ENCODE assay signal across 21 cellular contexts in the genomic region with DNA sequence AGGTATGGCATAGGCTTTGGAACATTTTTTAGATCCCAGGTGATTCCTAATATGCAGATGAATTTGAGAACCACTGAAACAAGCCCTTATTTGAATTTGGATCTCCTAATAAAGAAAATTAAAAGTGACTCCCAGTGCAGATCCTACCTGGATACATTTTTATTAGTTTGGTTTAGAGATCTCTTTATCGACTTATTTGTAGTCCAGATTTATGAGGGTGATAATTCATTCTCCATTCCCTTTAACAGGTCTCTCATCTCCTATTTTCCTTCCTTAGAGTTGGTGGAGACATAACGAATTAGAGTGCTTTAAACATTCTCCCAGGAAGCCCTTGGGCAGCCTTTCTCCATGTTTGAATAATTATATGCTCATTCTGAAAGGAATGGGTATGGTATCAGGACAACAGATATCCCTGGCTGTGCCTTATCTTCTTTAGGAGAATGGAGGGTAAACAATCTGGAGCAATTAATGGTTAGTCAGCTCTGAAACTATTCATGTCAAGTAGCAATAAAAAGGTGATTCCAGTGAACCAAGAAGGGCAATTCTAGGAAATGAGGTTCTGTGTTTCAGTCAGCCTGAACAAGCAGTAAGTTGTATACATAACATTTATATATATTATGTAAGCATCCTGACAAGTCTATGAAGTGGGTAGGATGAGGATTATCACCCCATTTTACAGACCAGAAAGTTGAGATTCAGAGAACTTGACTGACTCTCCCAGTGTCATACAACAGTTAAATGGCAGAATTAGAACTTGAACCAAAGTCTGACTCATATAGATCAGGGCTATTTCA. TPM values are rescaled to one million over a fixed set of nuclear protein-coding genes. Genes with fewer than 3 reads are reported as not detected.
A peak's percentile ranks its signal among the peaks of the same experiment; 100 is the strongest.
DNase-seq lines count a peak whose midpoint lies in the region; ATAC-seq and TF ChIP-seq lines count a peak whose summit lies in the region.
"Had no signal": no experiment of that assay in that cellular context is flagged by ENCODE, and none has a peak within 500 bp of the region (broad histone marks: within the 10 kb centered on the region; RNA-seq: fewer than 3 reads in every experiment).

No MANE protein-coding gene starts in this region.

- intact Hi-C loops in psoas muscle (cut with DNase I), result no loop called here

- H3K27me3 ChIP-seq in effector memory CD4-positive, alpha-beta T cell (replicated peaks; ENCODE audit: control insufficient read depth, insufficient read depth, low read length, poor library complexity, severe bottlenecking), result no peaks in the 10 kb centered on the region
- no peaks in the 10 kb centered on the region for H3K27me3 ChIP-seq in GM23248 (replicated peaks; ENCODE audit: insufficient read depth)
- no peaks in the 10 kb centered on the region for H3K27me3 ChIP-seq in psoas muscle (ENCODE audit: insufficient read depth in 3 of 3, low read length in 2 of 3)
- H3K27me3 ChIP-seq: gastrocnemius medialis, neutrophil, sigmoid colon, tibial artery had no signal

- no peak overlapping the region for H3K27ac Mint-ChIP-seq in activated naive CD4-positive, alpha-beta T cell treated with anti-CD3 and anti-CD28 coated beads, Interleukin-2, amount 10 ng/mL, durations not matched to agents 7 days and 5 days
- H3K27ac Mint-ChIP-seq: activated naive CD8-positive, alpha-beta T cell treated with anti-CD3 and anti-CD28 coated beads, Interleukin-2, amount 10 ng/mL, durations not matched to agents 7 days and 5 days; endodermal cell; immature natural killer cell; mesothelial cell of epicardium; T-helper 17 cell had no signal

- DNase-seq in ELR (ENCODE audit: low read depth), result peak; percentile 10
- peak; percentile 47 for DNase-seq in NCI-H748 (lab: John Stamatoyannopoulos, UW; ENCODE audit: unreplicated experiment)
- DNase-seq in fibroblast of the aortic adventitia (ENCODE audit: low read depth), result peak; percentile 14
- DNase-seq in effector memory CD4-positive, alpha-beta T cell, result no peak
- DNase-seq in activated naive CD4-positive, alpha-beta T cell treated with anti-CD3 and anti-CD28 coated beads, Interleukin-2, amount 10 ng/mL, durations not matched to agents 7 days and 5 days, result no peak
- DNase-seq in GM23248, result no peak
- no peak for DNase-seq in psoas muscle
- DNase-seq: activated naive CD8-positive, alpha-beta T cell treated with anti-CD3 and anti-CD28 coated beads, Interleukin-2, amount 10 ng/mL, durations not matched to agents 7 days and 5 days; central memory CD4-positive, alpha-beta T cell; COR-L47; endodermal cell; gastrocnemius medialis; immature natural killer cell; NCI-H2227 treated with DMSO at 0.1 percent for 48 hours; sigmoid colon; stimulated activated CD4-positive, alpha-beta T cell treated with anti-CD3 and anti-CD28 coated beads, Interleukin-4, amount 100 ng/mL, for 24 hours; T-helper 17 cell; tibial artery had no signal

- no peaks in the 10 kb centered on the region for H3K27me3 Mint-ChIP-seq in activated naive CD4-positive, alpha-beta T cell treated with anti-CD3 and anti-CD28 coated beads, Interleukin-2, amount 10 ng/mL, durations not matched to agents 7 days and 5 days
- H3K27me3 Mint-ChIP-seq: activated naive CD8-positive, alpha-beta T cell treated with anti-CD3 and anti-CD28 coated beads, Interleukin-2, amount 10 ng/mL, durations not matched to agents 7 days and 5 days; T-helper 17 cell had no signal

- WGBS in GM23248 (ENCODE audit: low coverage in 1 of 2, low lambda C conversion rate in 2 of 2, missing lambda C conversion rate in 2 of 2), 2 experiments, result 76 to 84% methylated on average over 2 of the region's 2 CpGs
- WGBS in psoas muscle, 3 donors, result 85 to 92% (median 86%) methylated on average over 2 of the region's 2 CpGs

- no peaks in the 10 kb centered on the region for H4K20me1 ChIP-seq in GM23248 (ENCODE audit: insufficient read depth)

- peaks cover 3% of the 10 kb centered on the region for H3K36me3 ChIP-seq in effector memory CD4-positive, alpha-beta T cell (ENCODE audit: control insufficient read depth, insufficient read depth, low read length)
- no peaks in the 10 kb centered on the region for H3K36me3 ChIP-seq in GM23248 (ENCODE audit: low read depth)
- no peaks in the 10 kb centered on the region for H3K36me3 ChIP-seq in psoas muscle (ENCODE audit: insufficient read depth in 1 of 2, low read depth in 1 of 2)
- H3K36me3 ChIP-seq: gastrocnemius medialis, neutrophil, sigmoid colon, tibial artery had no signal

- in situ Hi-C loops in GM23248 (cut with MboI), result no loop called here

- H3F3A ChIP-seq in GM23248 (ENCODE audit: insufficient read depth), result no peaks in the 10 kb centered on the region

- ATAC-seq in psoas muscle, result no peak
- ATAC-seq: gastrocnemius medialis, T-helper 17 cell had no signal

- CTCF ChIA-PET in activated naive CD4-positive, alpha-beta T cell treated with anti-CD3 and anti-CD28 coated beads, Interleukin-2, amount 10 ng/mL, durations not matched to agents 7 days and 5 days (lab: Charles Lee), result no interaction called here

- H3K4me1 Mint-ChIP-seq in activated naive CD4-positive, alpha-beta T cell treated with anti-CD3 and anti-CD28 coated beads, Interleukin-2, amount 10 ng/mL, durations not matched to agents 7 days and 5 days, result no peaks in the 10 kb centered on the region
- H3K4me1 Mint-ChIP-seq: activated naive CD8-positive, alpha-beta T cell treated with anti-CD3 and anti-CD28 coated beads, Interleukin-2, amount 10 ng/mL, durations not matched to agents 7 days and 5 days; immature natural killer cell; mesothelial cell of epicardium had no signal

- H3K9ac ChIP-seq in GM23248, result no peak overlapping the region

- H3K27ac ChIP-seq in 22Rv1, result peak overlapping the region; percentile 78
- H3K27ac ChIP-seq in effector memory CD4-positive, alpha-beta T cell (ENCODE audit: insufficient read depth, low read length, poor library complexity, severe bottlenecking), result no peak overlapping the region
- no peak overlapping the region for H3K27ac ChIP-seq in GM23248
- no peak overlapping the region for H3K27ac ChIP-seq in psoas muscle
- H3K27ac ChIP-seq: gastrocnemius medialis, neutrophil, tibial artery had no signal

- H3K4me3 ChIP-seq in fibroblast of the aortic adventitia (ENCODE audit: low read depth, low read length), result no peak overlapping the region
- H3K4me3 ChIP-seq in effector memory CD4-positive, alpha-beta T cell (ENCODE audit: insufficient read depth, low read depth, low read length, poor library complexity, severe bottlenecking), result no peak overlapping the region
- H3K4me3 ChIP-seq in GM23248, result no peak overlapping the region
- no peak overlapping the region for H3K4me3 ChIP-seq in psoas muscle
- H3K4me3 ChIP-seq: gastrocnemius medialis, sigmoid colon, tibial artery had no signal

- no peaks in the 10 kb centered on the region for H3K9me2 ChIP-seq in GM23248 (ENCODE audit: insufficient read depth)

- no peak overlapping the region for H2AFZ ChIP-seq in GM23248

- no peaks in the 10 kb centered on the region for H3K36me3 Mint-ChIP-seq in activated naive CD4-positive, alpha-beta T cell treated with anti-CD3 and anti-CD28 coated beads, Interleukin-2, amount 10 ng/mL, durations not matched to agents 7 days and 5 days
- H3K36me3 Mint-ChIP-seq: activated naive CD8-positive, alpha-beta T cell treated with anti-CD3 and anti-CD28 coated beads, Interleukin-2, amount 10 ng/mL, durations not matched to agents 7 days and 5 days; immature natural killer cell; mesothelial cell of epicardium had no signal

- no peaks in the 10 kb centered on the region for H3K79me2 ChIP-seq in GM23248 (ENCODE audit: insufficient read depth)

- no peak overlapping the region for H3K4me3 Mint-ChIP-seq in activated naive CD4-positive, alpha-beta T cell treated with anti-CD3 and anti-CD28 coated beads, Interleukin-2, amount 10 ng/mL, durations not matched to agents 7 days and 5 days
- H3K4me3 Mint-ChIP-seq: activated naive CD8-positive, alpha-beta T cell treated with anti-CD3 and anti-CD28 coated beads, Interleukin-2, amount 10 ng/mL, durations not matched to agents 7 days and 5 days; endodermal cell; immature natural killer cell; mesothelial cell of epicardium; T-helper 17 cell had no signal

- TF ChIP-seq CTCF in 22Rv1 (IDR thresholded peaks at IDR 0.05) (no peak), fibroblast of the aortic adventitia (IDR thresholded peaks at IDR 0.05; ENCODE audit: insufficient read depth, low read length) (no peak), psoas muscle (IDR thresholded peaks at IDR 0.05) (no peak)

- no peaks in the 10 kb centered on the region for H3K4me1 ChIP-seq in effector memory CD4-positive, alpha-beta T cell (ENCODE audit: control insufficient read depth, insufficient read depth, low read length, poor library complexity, severe bottlenecking)
- H3K4me1 ChIP-seq in GM23248 (ENCODE audit: insufficient read depth) (no peaks in the 10 kb centered on the region), psoas muscle (no peaks in the 10 kb centered on the region)
- H3K4me1 ChIP-seq: gastrocnemius medialis had no signal

- H3K4me2 ChIP-seq in GM23248 (ENCODE audit: unreplicated experiment), result no peak overlapping the region

- no peaks in the 10 kb centered on the region for H3K9me3 Mint-ChIP-seq in activated naive CD4-positive, alpha-beta T cell treated with anti-CD3 and anti-CD28 coated beads, Interleukin-2, amount 10 ng/mL, durations not matched to agents 7 days and 5 days
- H3K9me3 Mint-ChIP-seq: activated naive CD8-positive, alpha-beta T cell treated with anti-CD3 and anti-CD28 coated beads, Interleukin-2, amount 10 ng/mL, durations not matched to agents 7 days and 5 days; endodermal cell; immature natural killer cell; mesothelial cell of epicardium had no signal

- H3K9me3 ChIP-seq in effector memory CD4-positive, alpha-beta T cell (ENCODE audit: control insufficient read depth, low read length), result no peaks in the 10 kb centered on the region
- H3K9me3 ChIP-seq in GM23248 (ENCODE audit: low read depth) (no peaks in the 10 kb centered on the region), psoas muscle (no peaks in the 10 kb centered on the region)
- H3K9me3 ChIP-seq: gastrocnemius medialis, neutrophil, sigmoid colon, tibial artery had no signal

RNA-seq across cellular contexts. Expression of gene RCE1, which starts 53.9 kb away (rescaled TPM):
- total RNA-seq in fibroblast of the aortic adventitia (ENCODE audit: low replicate concordance) (5.3 and 10.7 TPM in 2 replicates), psoas muscle (1 to 10 TPM; 3.1 to 5.0 (median 4.3) TPM)
- total RNA-seq in GM23248 (2014; rRNA removed; shearing (Covaris generic)), result 10.0 and 19.2 TPM in 2 replicates
- polyA plus RNA-seq in GM23248 (2016; fragmentation: Nextera tagmentation; extraction: Ambion mirVana) (15.9 and 16.6 TPM in 2 replicates), psoas muscle (10 to 100 TPM in 1 of 3 donors, 1 to 10 TPM in 2; 4.2 to 13.2 (median 5.1) TPM)

Comparison
In these comparisons a context has a peak if more than half of its experiments do, and no peak if none do; other contexts are left out.
1. DNase-seq: peak in ELR (single experiment), NCI-H748 (single experiment) and fibroblast of the aortic adventitia (single experiment); none in effector memory CD4-positive, alpha-beta T cell (0 of 3), activated naive CD4-positive, alpha-beta T cell treated with anti-CD3 and anti-CD28 coated beads, Interleukin-2, amount 10 ng/mL, durations not matched to agents 7 days and 5 days (single experiment), GM23248 (single experiment) and psoas muscle (0 of 2).